Comparison of ENCODE assay signal across 24 cellular contexts in the genomic region with DNA sequence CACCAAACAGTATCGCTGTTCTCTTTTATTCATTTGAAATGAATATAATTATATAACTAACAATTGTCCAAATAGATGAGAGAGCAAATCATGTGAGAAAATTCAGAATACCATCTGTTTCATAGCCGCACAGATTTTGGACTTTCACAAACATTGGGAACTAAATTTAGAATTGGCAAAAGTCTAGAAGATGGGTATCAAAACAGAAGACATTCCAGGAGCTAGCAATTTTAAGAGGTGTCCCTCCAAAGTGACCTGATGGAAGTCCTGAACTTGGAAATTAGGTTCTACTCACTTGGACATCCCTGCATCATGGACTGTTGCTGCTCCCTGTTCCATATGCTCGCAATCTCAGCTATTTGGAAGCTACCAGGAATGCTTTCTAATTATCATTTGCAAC.
"Had no signal": no experiment of that assay in that cellular context is flagged by ENCODE, and none has a peak within 500 bp of the region (broad histone marks: within the 10 kb centered on the region; RNA-seq: fewer than 3 reads in every experiment).

No MANE protein-coding gene starts in this region.

- H3K9me3 Mint-ChIP-seq: activated B cell treated with CpG ODN at 0.5 μM for 24 hours; activated CD4-positive, alpha-beta T cell treated with anti-CD3 and anti-CD28 coated beads, Interleukin-2, amount 10 ng/mL, durations not matched to agents 24 days and 14 days; activated naive CD4-positive, alpha-beta T cell treated with anti-CD3 and anti-CD28 coated beads, Interleukin-2, amount 10 ng/mL, durations not matched to agents 7 days and 5 days; activated naive CD8-positive, alpha-beta T cell treated with anti-CD3 and anti-CD28 coated beads for 36 hours; activated T-helper 17 cell treated with anti-CD3 and anti-CD28 coated beads, Interleukin-2, amount 50 U/mL, for 72 hours; T-cell had no signal

- H3K27ac Mint-ChIP-seq: activated B cell treated with CpG ODN at 0.5 μM for 24 hours; activated CD4-positive, alpha-beta T cell treated with anti-CD3 and anti-CD28 coated beads, Interleukin-2, amount 10 ng/mL, durations not matched to agents 24 days and 14 days; activated naive CD4-positive, alpha-beta T cell treated with anti-CD3 and anti-CD28 coated beads, Interleukin-2, amount 10 ng/mL, durations not matched to agents 7 days and 5 days; activated naive CD8-positive, alpha-beta T cell treated with anti-CD3 and anti-CD28 coated beads for 36 hours; activated T-helper 17 cell treated with anti-CD3 and anti-CD28 coated beads, Interleukin-2, amount 50 U/mL, for 72 hours; T-cell had no signal

- H3K27me3 Mint-ChIP-seq: activated B cell treated with CpG ODN at 0.5 μM for 24 hours had no signal

- H3K4me1 Mint-ChIP-seq: activated naive CD8-positive, alpha-beta T cell treated with anti-CD3 and anti-CD28 coated beads for 36 hours had no signal

- DNase-seq: activated B cell treated with CpG ODN at 0.5 μM for 24 hours; activated CD4-positive, alpha-beta T cell treated with anti-CD3 and anti-CD28 coated beads for 1 hour; activated CD4-positive, alpha-beta T cell treated with anti-CD3 and anti-CD28 coated beads, Interleukin-2, amount 10 ng/mL, durations not matched to agents 24 days and 14 days; activated CD4-positive, alpha-beta T cell treated with anti-CD3 and anti-CD28 coated beads, Interleukin-2, amount 50 U/mL, for 48 hours; activated CD8-positive, alpha-beta memory T cell treated with anti-CD3 and anti-CD28 coated beads for 24 hours; activated gamma-delta T cell; activated naive CD4-positive, alpha-beta T cell treated with anti-CD3 and anti-CD28 coated beads, Interleukin-2, amount 10 ng/mL, durations not matched to agents 7 days and 5 days; activated naive CD8-positive, alpha-beta T cell treated with anti-CD3 and anti-CD28 coated beads for 36 hours; activated T-cell treated with anti-CD3 and anti-CD28 coated beads, Interleukin-2, amount 50 U/mL, for 48 hours; anterior cingulate cortex; cortex of kidney; MM.1S; NCI-H1105; NCI-H1436; NCI-H187 treated with DMSO at 0.1 percent for 48 hours; NCI-H2081 treated with DMSO at 0.1 percent for 48 hours; NCI-H446; NCI-H524; PC-3; SHP77; T-cell; T-helper 2 cell; T1000 had no signal

- H3K36me3 Mint-ChIP-seq: activated naive CD4-positive, alpha-beta T cell treated with anti-CD3 and anti-CD28 coated beads, Interleukin-2, amount 10 ng/mL, durations not matched to agents 7 days and 5 days; T-cell had no signal

- ATAC-seq: activated T-helper 17 cell treated with anti-CD3 and anti-CD28 coated beads, Interleukin-2, amount 50 U/mL, for 72 hours; PC-3; T-cell had no signal

- H3K4me3 Mint-ChIP-seq: activated B cell treated with CpG ODN at 0.5 μM for 24 hours; activated CD4-positive, alpha-beta T cell treated with anti-CD3 and anti-CD28 coated beads, Interleukin-2, amount 10 ng/mL, durations not matched to agents 24 days and 14 days; activated naive CD4-positive, alpha-beta T cell treated with anti-CD3 and anti-CD28 coated beads, Interleukin-2, amount 10 ng/mL, durations not matched to agents 7 days and 5 days; activated naive CD8-positive, alpha-beta T cell treated with anti-CD3 and anti-CD28 coated beads for 36 hours; activated T-helper 17 cell treated with anti-CD3 and anti-CD28 coated beads, Interleukin-2, amount 50 U/mL, for 72 hours; T-cell had no signal
